ENCODE assay signal across 1 cellular context in genomic region chr6:170542031-170542719, GRCh38.
A peak's percentile ranks its signal among the peaks of the same experiment; 100 is the strongest.
TF ChIP-seq lines count a peak whose summit lies in the region.

No MANE protein-coding gene starts in this region.

TF ChIP-seq in K562, 482 proteins besides CTCF, POLR2A, EP300 and RAD21:
- TF ChIP-seq, protein P1, sequence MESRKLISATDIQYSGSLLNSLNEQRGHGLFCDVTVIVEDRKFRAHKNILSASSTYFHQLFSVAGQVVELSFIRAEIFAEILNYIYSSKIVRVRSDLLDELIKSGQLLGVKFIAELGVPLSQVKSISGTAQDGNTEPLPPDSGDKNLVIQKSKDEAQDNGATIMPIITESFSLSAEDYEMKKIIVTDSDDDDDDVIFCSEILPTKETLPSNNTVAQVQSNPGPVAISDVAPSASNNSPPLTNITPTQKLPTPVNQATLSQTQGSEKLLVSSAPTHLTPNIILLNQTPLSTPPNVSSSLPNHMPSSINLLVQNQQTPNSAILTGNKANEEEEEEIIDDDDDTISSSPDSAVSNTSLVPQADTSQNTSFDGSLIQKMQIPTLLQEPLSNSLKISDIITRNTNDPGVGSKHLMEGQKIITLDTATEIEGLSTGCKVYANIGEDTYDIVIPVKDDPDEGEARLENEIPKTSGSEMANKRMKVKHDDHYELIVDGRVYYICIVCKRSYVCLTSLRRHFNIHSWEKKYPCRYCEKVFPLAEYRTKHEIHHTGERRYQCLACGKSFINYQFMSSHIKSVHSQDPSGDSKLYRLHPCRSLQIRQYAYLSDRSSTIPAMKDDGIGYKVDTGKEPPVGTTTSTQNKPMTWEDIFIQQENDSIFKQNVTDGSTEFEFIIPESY (CRISPR knock-in tag; IDR thresholded peaks at IDR 0.05): 0 out of 2 replicates have a peak, but pooled peaks have one; percentile 17
- no peak for TF ChIP-seq GATA2 (CRISPR knock-in tag; IDR thresholded peaks at IDR 0.05)
- TF ChIP-seq NONO (IDR thresholded peaks at IDR 0.05; ENCODE audit: low read depth in 2 of 2, low read length in 1 of 2): no peak
- TF ChIP-seq RBFOX2 (IDR thresholded peaks at IDR 0.05; ENCODE audit: low read depth, low read length): peak; percentile 24; the same call in 1 of the 2 replicates
